ENCODE assay signal across 7 cellular contexts in genomic region chr2:31966402-31966801, GRCh38. TPM values are rescaled to one million over a fixed set of nuclear protein-coding genes. Genes with fewer than 3 reads are reported as not detected.
DNase-seq lines count a peak whose midpoint lies in the region; ATAC-seq, FAIRE-seq and TF ChIP-seq lines count a peak whose summit lies in the region.
"Not testable (repeated sequence)": the region's sequence is repeated elsewhere in the genome, so short reads cannot be mapped to it uniquely, and the experiment has no call there.

No MANE protein-coding gene starts in this region.

- intact Hi-C loops in thyroid gland (cut with DNase I): not testable (repeated sequence)

- ATAC-seq in GM19463 (IDR thresholded peaks at IDR 0.05; ENCODE audit: unreplicated experiment): peak; percentile 52
- peak; percentile 59 for ATAC-seq in HG02642 (IDR thresholded peaks at IDR 0.05; ENCODE audit: poor library complexity, unreplicated experiment)
- peak; percentile 62 for ATAC-seq in memory B cell (ENCODE audit: low read depth)

- H3K27me3 Mint-ChIP-seq in memory B cell: not testable (repeated sequence)

- peaks cover 27% of the 10 kb centered on the region for H3K4me1 ChIP-seq in OCI-LY1 (ENCODE audit: insufficient read depth, low read length, severe bottlenecking)
- not testable (repeated sequence) for H3K4me1 ChIP-seq in thyroid gland

- H3K27me3 ChIP-seq in OCI-LY1 (ENCODE audit: insufficient read depth, low read length); thyroid gland: not testable (repeated sequence)

- not testable (repeated sequence) for H2AFZ ChIP-seq in OCI-LY1 (ENCODE audit: low read length)

- 71 to 74% methylated on average over 6 of the region's 6 CpGs for WGBS in thyroid gland, 2 donors

- peak; percentile 48 for FAIRE-seq in GM18507 (lab: Jason Lieb, UNC)

- H3K4me3 Mint-ChIP-seq in memory B cell: not testable (repeated sequence)

- peaks cover 71% of the 10 kb centered on the region for H3K79me2 ChIP-seq in OCI-LY1 (ENCODE audit: insufficient read depth, low read length)

- not testable (repeated sequence) for TF ChIP-seq POLR2A in thyroid gland (IDR thresholded peaks at IDR 0.05)

- not testable (repeated sequence) for H3K9me2 ChIP-seq in OCI-LY1 (ENCODE audit: low read depth, low read length)

- H3K9ac ChIP-seq in OCI-LY1 (ENCODE audit: low read length): peak overlapping the region; percentile 8; the same call in 1 of the 2 replicates

- H3K36me3 ChIP-seq in OCI-LY1 (ENCODE audit: insufficient read depth, low read length); thyroid gland: not testable (repeated sequence)

- H3K4me1 Mint-ChIP-seq in memory B cell: peaks cover 20% of the 10 kb centered on the region

- H4K20me1 ChIP-seq in OCI-LY1 (ENCODE audit: insufficient read depth, low read length): not testable (repeated sequence)

- H3K9me3 ChIP-seq in OCI-LY1 (ENCODE audit: low read length); thyroid gland: not testable (repeated sequence)

- not testable (repeated sequence) for H3K4me3 ChIP-seq in GM12865 (ENCODE audit: low read depth, low read length); thyroid gland (replicated peaks in 1 of 3)
- H3K4me3 ChIP-seq in OCI-LY1 (ENCODE audit: low read depth, low read length, poor library complexity, severe bottlenecking): peak overlapping the region; percentile 25

- TF ChIP-seq CTCF in GM12865 (IDR thresholded peaks at IDR 0.05; ENCODE audit: insufficient read depth, low read depth, low read length, missing control alignments); OCI-LY1 (IDR thresholded peaks at IDR 0.05; ENCODE audit: low read length); thyroid gland (IDR thresholded peaks at IDR 0.05): not testable (repeated sequence)

- H3K9me3 Mint-ChIP-seq in memory B cell: not testable (repeated sequence)

- H3F3A ChIP-seq in OCI-LY1 (ENCODE audit: insufficient read depth, low read length): not testable (repeated sequence)

- peak overlapping the region; percentile 67 for H3K4me2 ChIP-seq in OCI-LY1 (ENCODE audit: low read length)

- not testable (repeated sequence) for H3K36me3 Mint-ChIP-seq in memory B cell

- peak overlapping the region; percentile 58 for H3K27ac Mint-ChIP-seq in memory B cell

- H3K27ac ChIP-seq in OCI-LY1 (ENCODE audit: low read depth, low read length, poor library complexity, severe bottlenecking): peak overlapping the region; percentile 70
- H3K27ac ChIP-seq in thyroid gland: not testable (repeated sequence)

- DNase-seq in GM12865 (ENCODE audit: low read depth) (peak; percentile 17), thyroid gland (peak; percentile 22 to 43)
- not testable (repeated sequence) for DNase-seq in GM18507 (ENCODE audit: extremely low spot score, insufficient read length, low read depth); memory B cell (ENCODE audit: low spot score in 2 of 2)

RNA-seq across cellular contexts. Expression of gene MEMO1, which starts 44.4 kb away (rescaled TPM):
- 10 to 100 TPM; 16.3 to 28.7 (median 27.4) TPM for total RNA-seq in thyroid gland
